In genomic region chr5:1343931-1344901, GRCh38 we compare ENCODE assay signal across 8 cellular contexts. TPM values are rescaled to one million over a fixed set of nuclear protein-coding genes. Genes with fewer than 3 reads are reported as not detected.
A peak's percentile ranks its signal among the peaks of the same experiment; 100 is the strongest.
DNase-seq lines count a peak whose midpoint lies in the region; ATAC-seq and TF ChIP-seq lines count a peak whose summit lies in the region.

No MANE protein-coding gene starts in this region.

- peaks cover 43% of the 10 kb centered on the region for H3K36me3 Mint-ChIP-seq in GM23338 (ENCODE audit: low read depth)
- H3K36me3 Mint-ChIP-seq in activated naive CD8-positive, alpha-beta T cell treated with anti-CD3 and anti-CD28 coated beads for 36 hours, result peaks cover 23% of the 10 kb centered on the region

- peak overlapping the region; percentile 91 for H3K4me3 Mint-ChIP-seq in GM23338
- H3K4me3 Mint-ChIP-seq in activated naive CD8-positive, alpha-beta T cell treated with anti-CD3 and anti-CD28 coated beads for 36 hours, result peak overlapping the region; percentile 85

- peaks cover 15% of the 10 kb centered on the region for H3K4me1 Mint-ChIP-seq in GM23338
- H3K4me1 Mint-ChIP-seq in activated naive CD8-positive, alpha-beta T cell treated with anti-CD3 and anti-CD28 coated beads for 36 hours, result peaks cover 21% of the 10 kb centered on the region

- peak overlapping the region; percentile 96 for H3K4me2 ChIP-seq in GM23338

- DNase-seq in GM23338 (ENCODE audit: low spot score) (peak; percentile 22), NAMALWA (ENCODE audit: low spot score) (peak; percentile 48), iPS-NIHi7 (ENCODE audit: extremely low spot score) (peak; percentile 41), NOMO-1 treated with DMSO at 0.1 percent for 48 hours (lab: John Stamatoyannopoulos, UW; ENCODE audit: unreplicated experiment) (no peak)
- DNase-seq in activated naive CD8-positive, alpha-beta T cell treated with anti-CD3 and anti-CD28 coated beads for 36 hours, result peak; percentile 28
- peak; percentile 34 for DNase-seq in stimulated activated CD4-positive, alpha-beta T cell treated with anti-CD3 and anti-CD28 coated beads, Interleukin-4, amount 100 ng/mL, for 1 hour

- no peak for TF ChIP-seq CTCF in GM23338 (conservative IDR thresholded peaks at IDR 0.05; ENCODE audit: low read depth in 2 of 2)

- H3K36me3 ChIP-seq in GM23338 (ENCODE audit: insufficient read depth), result peaks cover 14% of the 10 kb centered on the region; the same call in 1 of the 2 replicates

- no peaks in the 10 kb centered on the region; the same call in 2 of the 3 replicates for H3K9me3 Mint-ChIP-seq in GM23338
- H3K9me3 Mint-ChIP-seq in activated naive CD8-positive, alpha-beta T cell treated with anti-CD3 and anti-CD28 coated beads for 36 hours, result no peaks in the 10 kb centered on the region

- H3K4me3 ChIP-seq in GM08714 (ENCODE audit: low read length) (peak overlapping the region; percentile 80), GM23338 (peak overlapping the region; percentile 85)

- no peaks in the 10 kb centered on the region for H3F3A ChIP-seq in GM23338 (replicated peaks; ENCODE audit: low read depth)

- no peak overlapping the region for H3K27ac Mint-ChIP-seq in GM23338
- peak overlapping the region; percentile 77 for H3K27ac Mint-ChIP-seq in activated naive CD8-positive, alpha-beta T cell treated with anti-CD3 and anti-CD28 coated beads for 36 hours

- peaks cover 11% of the 10 kb centered on the region for H3K4me1 ChIP-seq in GM23338 (ENCODE audit: insufficient read depth)

- H3K27me3 ChIP-seq in GM23338 (ENCODE audit: insufficient read depth), result no peaks in the 10 kb centered on the region

- H3K9me2 ChIP-seq in GM23338 (ENCODE audit: insufficient read depth), result no peaks in the 10 kb centered on the region

- H3K27ac ChIP-seq in GM23338 (ENCODE audit: low read depth), result no peak overlapping the region

- H2AFZ ChIP-seq in GM23338, result no peak overlapping the region

- peaks cover 3% of the 10 kb centered on the region for H3K27me3 Mint-ChIP-seq in GM23338 (ENCODE audit: insufficient read depth, low read depth, poor library complexity)
- H3K27me3 Mint-ChIP-seq in activated naive CD8-positive, alpha-beta T cell treated with anti-CD3 and anti-CD28 coated beads for 36 hours, result no peaks in the 10 kb centered on the region

- ATAC-seq in GM23338 (peak; percentile 28), GM21576 (IDR thresholded peaks at IDR 0.05; ENCODE audit: unreplicated experiment) (no peak)

- H3K79me2 ChIP-seq in GM23338 (replicated peaks; ENCODE audit: insufficient read depth), result peaks cover 25% of the 10 kb centered on the region

- peaks cover 26% of the 10 kb centered on the region for H4K20me1 ChIP-seq in GM23338 (replicated peaks; ENCODE audit: insufficient read depth)

TF ChIP-seq in GM23338, 12 proteins besides CTCF, POLR2A, EP300 and RAD21 (continues in another document):
- no peak for TF ChIP-seq NANOG (IDR thresholded peaks at IDR 0.05; ENCODE audit: borderline replicate concordance)
- no peak for TF ChIP-seq JUNB (IDR thresholded peaks at IDR 0.05; ENCODE audit: unreplicated experiment)
- TF ChIP-seq ETS1 (IDR thresholded peaks at IDR 0.05), result no peak
- no peak for TF ChIP-seq EZH2phosphoT487 (IDR thresholded peaks at IDR 0.05; ENCODE audit: unreplicated experiment)
- no peak for TF ChIP-seq CREB1 (CRISPR knock-in tag; IDR thresholded peaks at IDR 0.05; ENCODE audit: low read depth)
- no peak for TF ChIP-seq ZNF462 (CRISPR knock-in tag; IDR thresholded peaks at IDR 0.05)
- TF ChIP-seq ZNF331 (CRISPR knock-in tag; IDR thresholded peaks at IDR 0.05; ENCODE audit: low read depth), result no peak
- TF ChIP-seq POLR2AphosphoS5 (IDR thresholded peaks at IDR 0.05; ENCODE audit: low read depth), result no peak
- no peak for TF ChIP-seq ZNF114 (CRISPR knock-in tag; IDR thresholded peaks at IDR 0.05)

RNA-seq across cellular contexts. Expression of gene CLPTM1L, which starts 0.7 kb away (rescaled TPM):
- total RNA-seq in GM23338 (2014; rRNA removed; shearing (Covaris generic)), result 110 and 142 TPM in 2 replicates
- polyA plus RNA-seq in GM23338 (2016; fragmentation: Nextera tagmentation; extraction: Ambion mirVana), result 39.9 and 41.7 TPM in 2 replicates
- 10 to 100 TPM; 90.0 to 91.6 TPM for total RNA-seq in activated naive CD8-positive, alpha-beta T cell treated with anti-CD3 and anti-CD28 coated beads for 36 hours

RNA-seq across cellular contexts. Expression of gene TERT, which starts 49.3 kb away (rescaled TPM):
- total RNA-seq in GM23338 (2014; rRNA removed; shearing (Covaris generic)), result 36.2 and 46.4 TPM in 2 replicates
- 9.1 and 9.8 TPM in 2 replicates for polyA plus RNA-seq in GM23338 (2016; fragmentation: Nextera tagmentation; extraction: Ambion mirVana)
- total RNA-seq in activated naive CD8-positive, alpha-beta T cell treated with anti-CD3 and anti-CD28 coated beads for 36 hours, result 1 to 10 TPM; 6.0 to 6.2 TPM
